11 cellular contexts compared by ENCODE assay signal in the genomic region with DNA sequence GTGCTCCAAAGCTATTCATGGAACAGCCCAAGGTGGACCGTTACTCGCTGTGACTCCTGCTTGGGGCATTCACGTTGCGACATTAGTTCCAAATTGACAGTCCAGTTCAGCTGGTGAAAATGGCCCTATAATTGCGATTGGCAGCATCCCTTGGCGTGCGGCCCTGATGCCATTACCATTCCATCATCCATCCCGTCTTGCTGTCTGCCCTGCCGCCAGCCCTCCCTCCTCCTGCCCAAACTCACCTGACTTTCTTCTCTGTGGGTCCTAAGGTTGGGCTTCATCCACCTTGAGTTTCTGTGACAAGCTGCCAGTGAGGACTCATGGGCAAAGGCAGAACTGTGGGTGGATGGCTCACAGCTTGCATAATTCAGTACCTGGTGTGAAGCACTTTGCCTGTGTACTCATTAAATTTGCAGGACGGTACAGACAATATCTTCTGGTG.
DNase-seq lines count a peak whose midpoint lies in the region; ATAC-seq and TF ChIP-seq lines count a peak whose summit lies in the region.
"Had no signal": no experiment of that assay in that cellular context is flagged by ENCODE, and none has a peak within 500 bp of the region (broad histone marks: within the 10 kb centered on the region; RNA-seq: fewer than 3 reads in every experiment).

No MANE protein-coding gene starts in this region.

- ATAC-seq in left cardiac atrium, result no peak
- ATAC-seq in HG02759 (IDR thresholded peaks at IDR 0.05; ENCODE audit: unreplicated experiment), result no peak

- peak overlapping the region; percentile 36 for H3K4me3 ChIP-seq in left ventricle myocardium inferior
- no peak overlapping the region for H3K4me3 ChIP-seq in epithelial cell of esophagus (ENCODE audit: low read length)

- DNase-seq in left ventricle myocardium inferior, result no peak
- DNase-seq in left cardiac atrium, result no peak
- DNase-seq in activated T-cell treated with anti-CD3 and anti-CD28 coated beads, Interleukin-2, amount 50 U/mL, for 48 hours, result peak; percentile 39 to 47
- peak; percentile 45 for DNase-seq in epithelial cell of esophagus (ENCODE audit: low read depth)
- DNase-seq in C1 segment of cervical spinal cord (lab: John Stamatoyannopoulos, UW), result no peak
- DNase-seq in NCI-H345 (lab: John Stamatoyannopoulos, UW), result no peak
- DNase-seq: NCI-H1105 treated with DMSO at 0.1 percent for 48 hours, SIG-M5 had no signal

- H3K4me1 Mint-ChIP-seq in stimulated activated naive CD8-positive, alpha-beta T cell treated with anti-CD3 and anti-CD28 coated beads, Interleukin-15, Interleukin-2, amounts not matched to agents 100 ng/mL and 50 ng/mL, for 24 hours (ENCODE audit: low read depth), result peaks cover 81% of the 10 kb centered on the region

- H3K4me3 Mint-ChIP-seq in stimulated activated naive CD8-positive, alpha-beta T cell treated with anti-CD3 and anti-CD28 coated beads, Interleukin-15, Interleukin-2, amounts not matched to agents 100 ng/mL and 50 ng/mL, for 24 hours, result peak overlapping the region; percentile 49

- no peaks in the 10 kb centered on the region for H3K27me3 ChIP-seq in left ventricle myocardium inferior (ENCODE audit: low read depth)

- H3K36me3 Mint-ChIP-seq in stimulated activated naive CD8-positive, alpha-beta T cell treated with anti-CD3 and anti-CD28 coated beads, Interleukin-15, Interleukin-2, amounts not matched to agents 100 ng/mL and 50 ng/mL, for 24 hours (ENCODE audit: low read depth), result peaks cover 61% of the 10 kb centered on the region

- TF ChIP-seq CTCF in left ventricle myocardium inferior (IDR thresholded peaks at IDR 0.05; ENCODE audit: borderline replicate concordance) (no peak), epithelial cell of esophagus (IDR thresholded peaks at IDR 0.05; ENCODE audit: insufficient read depth, low read depth, low read length, missing control alignments) (no peak)

- H3K36me3 ChIP-seq in left ventricle myocardium inferior, result no peaks in the 10 kb centered on the region

- intact Hi-C loops in left ventricle myocardium inferior (cut with micrococcal nuclease), result no loop called here
- intact Hi-C loops in left cardiac atrium (cut with DNase I), result no loop called here

- H3K27me3 Mint-ChIP-seq in stimulated activated naive CD8-positive, alpha-beta T cell treated with anti-CD3 and anti-CD28 coated beads, Interleukin-15, Interleukin-2, amounts not matched to agents 100 ng/mL and 50 ng/mL, for 24 hours, result no peaks in the 10 kb centered on the region

- no peaks in the 10 kb centered on the region for H3K9me3 ChIP-seq in left ventricle myocardium inferior (replicated peaks)

- H3K9me3 Mint-ChIP-seq in stimulated activated naive CD8-positive, alpha-beta T cell treated with anti-CD3 and anti-CD28 coated beads, Interleukin-15, Interleukin-2, amounts not matched to agents 100 ng/mL and 50 ng/mL, for 24 hours, result peaks cover 7% of the 10 kb centered on the region

- H3K27ac Mint-ChIP-seq in stimulated activated naive CD8-positive, alpha-beta T cell treated with anti-CD3 and anti-CD28 coated beads, Interleukin-15, Interleukin-2, amounts not matched to agents 100 ng/mL and 50 ng/mL, for 24 hours, result peak overlapping the region; percentile 90

- H3K4me1 ChIP-seq in left ventricle myocardium inferior, result peaks cover 24% of the 10 kb centered on the region

- peak overlapping the region; percentile 66 for H3K27ac ChIP-seq in left ventricle myocardium inferior (replicated peaks)
- H3K27ac ChIP-seq: C4-2B had no signal

Comparison
In these comparisons a context has a peak if more than half of its experiments do, and no peak if none do; other contexts are left out.
1. DNase-seq: peak in activated T-cell treated with anti-CD3 and anti-CD28 coated beads, Interleukin-2, amount 50 U/mL, for 48 hours (2 of 2) and epithelial cell of esophagus (single experiment); none in left ventricle myocardium inferior (single experiment), left cardiac atrium (single experiment), C1 segment of cervical spinal cord (0 of 14) and NCI-H345 (single experiment).